Comparison of ENCODE assay signal across 1 cellular context in the genomic region with DNA sequence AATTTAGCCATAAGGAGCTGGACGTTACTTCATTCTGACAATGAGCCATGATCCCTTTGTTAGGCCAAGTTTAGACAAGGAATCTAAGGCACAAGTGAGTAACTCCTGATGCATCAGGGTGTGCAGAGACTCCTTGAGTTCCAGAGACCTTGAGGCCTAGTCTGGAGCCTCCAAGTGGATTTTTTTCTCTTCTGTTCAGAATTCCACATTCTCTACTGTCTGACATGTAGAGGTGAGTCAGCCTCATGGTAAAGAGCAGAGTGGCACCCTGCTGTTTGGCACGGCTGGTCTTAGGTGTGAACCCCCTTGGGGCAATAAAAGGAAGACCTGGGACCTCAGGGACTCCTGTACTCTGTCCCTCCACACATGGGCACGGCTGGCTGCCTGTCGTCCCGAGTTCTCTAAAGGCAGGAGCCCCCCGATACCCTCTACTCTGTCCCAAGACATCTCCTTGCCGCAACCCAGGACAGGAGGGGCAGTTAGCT.
TF ChIP-seq lines count a peak whose summit lies in the region.

No MANE protein-coding gene starts in this region.

TF ChIP-seq in HEK293T, 16 proteins besides CTCF, POLR2A, EP300 and RAD21 (continued from another document):
- TF ChIP-seq, protein P1, sequence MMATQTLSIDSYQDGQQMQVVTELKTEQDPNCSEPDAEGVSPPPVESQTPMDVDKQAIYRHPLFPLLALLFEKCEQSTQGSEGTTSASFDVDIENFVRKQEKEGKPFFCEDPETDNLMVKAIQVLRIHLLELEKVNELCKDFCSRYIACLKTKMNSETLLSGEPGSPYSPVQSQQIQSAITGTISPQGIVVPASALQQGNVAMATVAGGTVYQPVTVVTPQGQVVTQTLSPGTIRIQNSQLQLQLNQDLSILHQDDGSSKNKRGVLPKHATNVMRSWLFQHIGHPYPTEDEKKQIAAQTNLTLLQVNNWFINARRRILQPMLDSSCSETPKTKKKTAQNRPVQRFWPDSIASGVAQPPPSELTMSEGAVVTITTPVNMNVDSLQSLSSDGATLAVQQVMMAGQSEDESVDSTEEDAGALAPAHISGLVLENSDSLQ (IDR thresholded peaks at IDR 0.05), result no peak
